ENCODE assay signal across 28 cellular contexts in genomic region chr18:1017679-1018078, GRCh38.
A peak's percentile ranks its signal among the peaks of the same experiment; 100 is the strongest.
DNase-seq lines count a peak whose midpoint lies in the region; ATAC-seq and TF ChIP-seq lines count a peak whose summit lies in the region.
"Had no signal": no experiment of that assay in that cellular context is flagged by ENCODE, and none has a peak within 500 bp of the region (broad histone marks: within the 10 kb centered on the region; RNA-seq: fewer than 3 reads in every experiment).

No MANE protein-coding gene starts in this region.

- H3K36me3 ChIP-seq in HUES48 (ENCODE audit: control insufficient read depth, insufficient read depth, low read length) = no peaks in the 10 kb centered on the region
- H3K36me3 ChIP-seq: brain microvascular endothelial cell, ovary, Peyer's patch, upper lobe of right lung had no signal

- H3K4me1 Mint-ChIP-seq in chondrocyte (ENCODE audit: low read depth) (peaks cover 73% of the 10 kb centered on the region), nephron progenitor cell (peaks cover 79% of the 10 kb centered on the region)
- H3K4me1 Mint-ChIP-seq: natural killer cell; stimulated activated effector memory CD8-positive, alpha-beta T cell treated with anti-CD3 and anti-CD28 coated beads, Interleukin-12 subunit alpha, Interleukin-12 subunit beta, amount 100 ng/mL, for 72 hours had no signal

- no peak for TF ChIP-seq POLR2A in GM18505 (IDR thresholded peaks at IDR 0.05; ENCODE audit: borderline replicate concordance, extremely low read depth, insufficient read depth, insufficient read length)

- no peak overlapping the region for H3K4me3 ChIP-seq in HUES48 (ENCODE audit: low read depth, low read length)
- H3K4me3 ChIP-seq: ovary, Peyer's patch, upper lobe of right lung had no signal

- H3K27ac ChIP-seq in HUES48 (ENCODE audit: low read depth, low read length) = peak overlapping the region; percentile 27
- H3K27ac ChIP-seq in RWPE1 = no peak overlapping the region
- H3K27ac ChIP-seq: brain microvascular endothelial cell, epithelial cell of prostate, ovary, Peyer's patch, upper lobe of right lung had no signal

- H3K4me1 ChIP-seq in HUES48 (ENCODE audit: control insufficient read depth, insufficient read depth, low read length) = peaks cover 52% of the 10 kb centered on the region
- H3K4me1 ChIP-seq: Peyer's patch had no signal

- H3K27me3 ChIP-seq in HUES48 (ENCODE audit: control insufficient read depth, insufficient read depth, low read length) = peaks cover 18% of the 10 kb centered on the region
- H3K27me3 ChIP-seq: brain microvascular endothelial cell, ovary, Peyer's patch, upper lobe of right lung had no signal

- CTCF ChIA-PET in RWPE1 (lab: Yijun Ruan, JAX) = no interaction called here

- H3K9me3 Mint-ChIP-seq in chondrocyte (ENCODE audit: low read depth) (no peaks in the 10 kb centered on the region), nephron progenitor cell (no peaks in the 10 kb centered on the region)
- H3K9me3 Mint-ChIP-seq: natural killer cell; stimulated activated effector memory CD8-positive, alpha-beta T cell treated with anti-CD3 and anti-CD28 coated beads, Interleukin-12 subunit alpha, Interleukin-12 subunit beta, amount 100 ng/mL, for 72 hours had no signal

- H3K9ac ChIP-seq in HUES48 (ENCODE audit: low read depth, low read length) = no peak overlapping the region

- ATAC-seq in GM18505 (IDR thresholded peaks at IDR 0.05; ENCODE audit: unreplicated experiment) = no peak
- ATAC-seq: activated CD4-positive, CD25-positive, alpha-beta regulatory T cell treated with anti-CD3 and anti-CD28 coated beads, Interleukin-2, amount 50 U/mL, for 24 hours; natural killer cell; right cardiac atrium; stimulated activated effector memory CD8-positive, alpha-beta T cell treated with anti-CD3 and anti-CD28 coated beads, Interleukin-12 subunit alpha, Interleukin-12 subunit beta, amount 100 ng/mL, for 72 hours; upper lobe of right lung had no signal

- DNase-seq in NCI-H82 treated with DMSO at 0.1 percent for 48 hours (lab: John Stamatoyannopoulos, UW; ENCODE audit: unreplicated experiment) = peak; percentile 75
- DNase-seq in chondrocyte (ENCODE audit: low spot score) = no peak
- no peak for DNase-seq in nephron progenitor cell
- DNase-seq in RWPE1 (ENCODE audit: low spot score) = no peak
- DNase-seq in NCI-H748 (lab: John Stamatoyannopoulos, UW; ENCODE audit: unreplicated experiment) = no peak
- DNase-seq in DMS79 treated with DMSO at 0.1 percent for 48 hours (lab: John Stamatoyannopoulos, UW) = no peak
- DNase-seq: ACHN; activated CD4-positive, alpha-beta T cell treated with anti-CD3 and anti-CD28 coated beads, Interleukin-2, amount 50 U/mL, for 48 hours; activated naive CD4-positive, alpha-beta T cell treated with Interleukin-2 at 50 U/mL for 16 hours; brain microvascular endothelial cell; effector CD4-positive, alpha-beta T cell; GDM1; GOT3; islet precursor cell; left ventricle myocardium superior; natural killer cell; NCI-H1105 treated with DMSO at 0.1 percent for 48 hours; ovary; Peyer's patch; right cardiac atrium; stimulated activated CD4-positive, alpha-beta T cell treated with anti-CD3 and anti-CD28 coated beads, Interleukin-4, amount 100 ng/mL, for 1 hour; substantia nigra; upper lobe of right lung had no signal

- H3K27me3 Mint-ChIP-seq in chondrocyte (ENCODE audit: low read depth) (no peaks in the 10 kb centered on the region), nephron progenitor cell (ENCODE audit: low read depth, poor library complexity) (no peaks in the 10 kb centered on the region)

- no peak overlapping the region for H3K4me3 Mint-ChIP-seq in chondrocyte (ENCODE audit: unreplicated experiment)
- no peak overlapping the region for H3K4me3 Mint-ChIP-seq in nephron progenitor cell
- H3K4me3 Mint-ChIP-seq: natural killer cell; stimulated activated effector memory CD8-positive, alpha-beta T cell treated with anti-CD3 and anti-CD28 coated beads, Interleukin-12 subunit alpha, Interleukin-12 subunit beta, amount 100 ng/mL, for 72 hours had no signal

- H3K27ac Mint-ChIP-seq in chondrocyte (ENCODE audit: unreplicated experiment) = peak overlapping the region; percentile 1
- peak overlapping the region; percentile 49 for H3K27ac Mint-ChIP-seq in nephron progenitor cell
- H3K27ac Mint-ChIP-seq: natural killer cell; stimulated activated effector memory CD8-positive, alpha-beta T cell treated with anti-CD3 and anti-CD28 coated beads, Interleukin-12 subunit alpha, Interleukin-12 subunit beta, amount 100 ng/mL, for 72 hours had no signal

- H3K36me3 Mint-ChIP-seq in chondrocyte (ENCODE audit: low read depth) = no peaks in the 10 kb centered on the region
- no peaks in the 10 kb centered on the region for H3K36me3 Mint-ChIP-seq in nephron progenitor cell (ENCODE audit: low read depth)
- H3K36me3 Mint-ChIP-seq: natural killer cell; stimulated activated effector memory CD8-positive, alpha-beta T cell treated with anti-CD3 and anti-CD28 coated beads, Interleukin-12 subunit alpha, Interleukin-12 subunit beta, amount 100 ng/mL, for 72 hours had no signal

- POLR2A ChIA-PET in RWPE1 (lab: Yijun Ruan, JAX; ENCODE audit: low non-redundant PET) = no interaction called here

- no peaks in the 10 kb centered on the region for H3K9me3 ChIP-seq in HUES48 (ENCODE audit: control insufficient read depth, insufficient read depth, low read length)
- H3K9me3 ChIP-seq: ovary, Peyer's patch, upper lobe of right lung had no signal

- TF ChIP-seq CTCF in chondrocyte (IDR thresholded peaks at IDR 0.05) (no peak), nephron progenitor cell (IDR thresholded peaks at IDR 0.05) (no peak), RWPE1 (conservative IDR thresholded peaks at IDR 0.05; ENCODE audit: low read depth) (no peak)
